ENCODE assay signal across 24 cellular contexts in genomic region chr11:11909727-11910126, GRCh38.
DNase-seq lines count a peak whose midpoint lies in the region; TF ChIP-seq lines count a peak whose summit lies in the region.
"Had no signal": no experiment of that assay in that cellular context is flagged by ENCODE, and none has a peak within 500 bp of the region (broad histone marks: within the 10 kb centered on the region; RNA-seq: fewer than 3 reads in every experiment).

No MANE protein-coding gene starts in this region.

- no peak for TF ChIP-seq CTCF in fibroblast of the aortic adventitia (IDR thresholded peaks at IDR 0.05; ENCODE audit: insufficient read depth, low read length)

- DNase-seq in A172 (ENCODE audit: low spot score) (peak; percentile 27), GM03348 (ENCODE audit: low spot score) (peak; percentile 64), amniotic epithelial cell (ENCODE audit: low read depth) (peak; percentile 30), fibroblast of the aortic adventitia (ENCODE audit: low read depth) (peak; percentile 66), GM19238 (ENCODE audit: insufficient read length, low spot score) (no peak), NCI-H2171 treated with DMSO at 0.1 percent for 48 hours (lab: John Stamatoyannopoulos, UW) (no peak), COLO668 (lab: John Stamatoyannopoulos, UW; ENCODE audit: unreplicated experiment) (no peak), DMS114 treated with DMSO at 0.1 percent for 48 hours (lab: John Stamatoyannopoulos, UW; ENCODE audit: unreplicated experiment) (no peak)
- DNase-seq: 8988T; activated CD4-positive, alpha-beta memory T cell treated with anti-CD3 and anti-CD28 coated beads, Interleukin-2, amount 10 ng/mL, durations not matched to agents 7 days and 5 days; activated T-cell treated with anti-CD3 and anti-CD28 coated beads, Interleukin-2, amount 50 U/mL, for 1 hour; CD8-positive, alpha-beta T cell; DMS79 treated with DMSO at 0.1 percent for 48 hours; esophagus squamous epithelium; H7; NCI-H1048; NCI-H2029 treated with DMSO at 0.1 percent for 48 hours; NCI-H510A treated with DMSO at 0.1 percent for 48 hours; psoas muscle; Right ventricle myocardium superior; stimulated activated CD8-positive, alpha-beta memory T cell treated with anti-CD3 and anti-CD28 coated beads, Interleukin-4, amount 100 ng/mL, for 48 hours; substantia nigra; T-helper 1 cell had no signal

- no peak overlapping the region for H3K4me3 ChIP-seq in fibroblast of the aortic adventitia (ENCODE audit: low read depth, low read length)
- H3K4me3 ChIP-seq: esophagus squamous epithelium, neural progenitor cell, psoas muscle had no signal

Comparison
In these comparisons a context has a peak if more than half of its experiments do, and no peak if none do; other contexts are left out.
1. DNase-seq: peak in A172 (single experiment), GM03348 (single experiment), amniotic epithelial cell (single experiment) and fibroblast of the aortic adventitia (single experiment); none in GM19238 (single experiment), NCI-H2171 treated with DMSO at 0.1 percent for 48 hours (single experiment), COLO668 (single experiment) and DMS114 treated with DMSO at 0.1 percent for 48 hours (single experiment).